Comparison of ENCODE assay signal across 19 cellular contexts in genomic region chr4:100379583-100380105, GRCh38.
DNase-seq lines count a peak whose midpoint lies in the region; ATAC-seq, FAIRE-seq and TF ChIP-seq lines count a peak whose summit lies in the region.
"Had no signal": no experiment of that assay in that cellular context is flagged by ENCODE, and none has a peak within 500 bp of the region (broad histone marks: within the 10 kb centered on the region; RNA-seq: fewer than 3 reads in every experiment).

No MANE protein-coding gene starts in this region.

- peak overlapping the region; percentile 82 for H3K27ac Mint-ChIP-seq in GM23338
- no peak overlapping the region for H3K27ac Mint-ChIP-seq in stimulated activated naive B cell treated with anti-CD40 and anti-IgM and Interleukin-4, amounts not matched to agents 10 μg/mL and 1 μg/mL and 100 μg/mL, for 72 hours
- H3K27ac Mint-ChIP-seq: CD4-positive, alpha-beta T cell had no signal

- H2AFZ ChIP-seq in GM23338 = peak overlapping the region; percentile 78; the same call in 1 of the 2 replicates

- H3K9me2 ChIP-seq in GM23338 (ENCODE audit: insufficient read depth) = peaks cover 8% of the 10 kb centered on the region; the same call in 1 of the 2 replicates

- H3K9me3 Mint-ChIP-seq in GM23338 = peaks cover 4% of the 10 kb centered on the region; the same call in 1 of the 3 replicates
- peaks cover 4% of the 10 kb centered on the region in 2 donors for H3K9me3 Mint-ChIP-seq in stimulated activated naive B cell treated with anti-CD40 and anti-IgM and Interleukin-4, amounts not matched to agents 10 μg/mL and 1 μg/mL and 100 μg/mL, for 72 hours

- no peak overlapping the region for H3K9ac ChIP-seq in kidney (ENCODE audit: low read length in 2 of 2)

- intact Hi-C loops in kidney (cut with DNase I) = no loop called here

- H3K4me1 Mint-ChIP-seq in GM23338 = peaks cover 3% of the 10 kb centered on the region; the same call in 2 of the 3 replicates
- H3K4me1 Mint-ChIP-seq in stimulated activated naive B cell treated with anti-CD40 and anti-IgM and Interleukin-4, amounts not matched to agents 10 μg/mL and 1 μg/mL and 100 μg/mL, for 72 hours = peaks cover 0 to 2% of the 10 kb centered on the region in 2 donors

- DNase-seq in GM23338 (ENCODE audit: low spot score) (no peak), SW480 (ENCODE audit: low spot score) (peak; percentile 36), epithelial cell of esophagus (ENCODE audit: low read depth) (peak; percentile 69), kidney (peak; percentile 33), NCI-H524 treated with DMSO at 0.1 percent for 48 hours (lab: John Stamatoyannopoulos, UW) (no peak), COR-L47 (lab: John Stamatoyannopoulos, UW) (no peak)
- DNase-seq in stimulated activated naive B cell treated with anti-CD40 and anti-IgM and Interleukin-4, amounts not matched to agents 10 μg/mL and 1 μg/mL and 100 μg/mL, for 72 hours = no peak
- DNase-seq in stimulated activated CD4-positive, alpha-beta T cell treated with anti-CD3 and anti-CD28 coated beads, Interleukin-4, amount 100 ng/mL, for 4 hours = no peak
- DNase-seq: CD4-positive, alpha-beta T cell; DMS79; H7; KG1; NCI-H1417; NCI-H187; NCI-H2227 treated with DMSO at 0.1 percent for 48 hours; NCI-H524; RPMI8226; SJCRH30 had no signal

- no peaks in the 10 kb centered on the region for H3K9me3 ChIP-seq in kidney (ENCODE audit: control insufficient read depth in 1 of 2, low read length in 2 of 2)
- H3K9me3 ChIP-seq: A549, SJCRH30 had no signal

- H3K36me3 ChIP-seq in GM23338 (ENCODE audit: insufficient read depth) (no peaks in the 10 kb centered on the region), kidney (ENCODE audit: control insufficient read depth in 1 of 2, insufficient read depth in 2 of 2, low read length in 2 of 2) (no peaks in the 10 kb centered on the region)
- H3K36me3 ChIP-seq: SJCRH30 had no signal

- no peak overlapping the region for H3K4me2 ChIP-seq in GM23338
- H3K4me2 ChIP-seq: A549 had no signal

- H3K4me3 Mint-ChIP-seq in GM23338 = no peak overlapping the region
- H3K4me3 Mint-ChIP-seq in stimulated activated naive B cell treated with anti-CD40 and anti-IgM and Interleukin-4, amounts not matched to agents 10 μg/mL and 1 μg/mL and 100 μg/mL, for 72 hours = no peak overlapping the region
- H3K4me3 Mint-ChIP-seq: CD4-positive, alpha-beta T cell had no signal

- no peak overlapping the region for H3K27ac ChIP-seq in GM23338 (ENCODE audit: low read depth)
- no peak overlapping the region for H3K27ac ChIP-seq in kidney (ENCODE audit: low read depth in 2 of 2, low read length in 2 of 2)
- H3K27ac ChIP-seq: A549, SJCRH30 had no signal

- H4K20me1 ChIP-seq in GM23338 (replicated peaks; ENCODE audit: insufficient read depth) = no peaks in the 10 kb centered on the region

- H3K36me3 Mint-ChIP-seq in GM23338 (ENCODE audit: low read depth) = no peaks in the 10 kb centered on the region
- no peaks in the 10 kb centered on the region for H3K36me3 Mint-ChIP-seq in stimulated activated naive B cell treated with anti-CD40 and anti-IgM and Interleukin-4, amounts not matched to agents 10 μg/mL and 1 μg/mL and 100 μg/mL, for 72 hours

- H3K4me1 ChIP-seq in GM23338 (ENCODE audit: insufficient read depth) (no peaks in the 10 kb centered on the region), kidney (ENCODE audit: control insufficient read depth in 1 of 2, insufficient read depth in 1 of 2, low read depth in 1 of 2, low read length in 2 of 2) (no peaks in the 10 kb centered on the region)
- H3K4me1 ChIP-seq: A549, SJCRH30 had no signal

- TF ChIP-seq CTCF in GM23338 (conservative IDR thresholded peaks at IDR 0.05; ENCODE audit: low read depth in 2 of 2) (no peak), epithelial cell of esophagus (IDR thresholded peaks at IDR 0.05; ENCODE audit: insufficient read depth, low read depth, low read length, missing control alignments) (no peak), kidney (IDR thresholded peaks at IDR 0.05; ENCODE audit: borderline replicate concordance, extremely low read depth, insufficient read depth) (no peak)

- H3K27me3 Mint-ChIP-seq in GM23338 (ENCODE audit: insufficient read depth, low read depth, poor library complexity) = peaks cover 2% of the 10 kb centered on the region
- peaks cover 17% of the 10 kb centered on the region in 2 donors for H3K27me3 Mint-ChIP-seq in stimulated activated naive B cell treated with anti-CD40 and anti-IgM and Interleukin-4, amounts not matched to agents 10 μg/mL and 1 μg/mL and 100 μg/mL, for 72 hours

- FAIRE-seq in kidney (lab: Jason Lieb, UNC) = no peak
- FAIRE-seq: A549 had no signal

- no peak for ATAC-seq in GM23338
- ATAC-seq in stimulated activated naive B cell treated with anti-CD40 and anti-IgM and Interleukin-4, amounts not matched to agents 10 μg/mL and 1 μg/mL and 100 μg/mL, for 72 hours (replicated peaks) = no peak
- ATAC-seq: A549 had no signal

- H3K27me3 ChIP-seq in GM23338 (ENCODE audit: insufficient read depth) = no peaks in the 10 kb centered on the region
- H3K27me3 ChIP-seq: SJCRH30 had no signal

- H3K4me3 ChIP-seq in GM23338 = no peak overlapping the region
- H3K4me3 ChIP-seq in epithelial cell of esophagus (ENCODE audit: low read length) = no peak overlapping the region
- H3K4me3 ChIP-seq in kidney (ENCODE audit: low read length in 2 of 2) = no peak overlapping the region
- H3K4me3 ChIP-seq: A549, SJCRH30 had no signal

- no peaks in the 10 kb centered on the region for H3F3A ChIP-seq in GM23338 (replicated peaks; ENCODE audit: low read depth)

- no peaks in the 10 kb centered on the region for H3K79me2 ChIP-seq in GM23338 (replicated peaks; ENCODE audit: insufficient read depth)

TF ChIP-seq in GM23338, 12 proteins besides CTCF, POLR2A, EP300 and RAD21:
- TF ChIP-seq REST (IDR thresholded peaks at IDR 0.05; ENCODE audit: unreplicated experiment) (no peak), ZNF114 (CRISPR knock-in tag; IDR thresholded peaks at IDR 0.05) (no peak)

Comparison
In these comparisons a context has a peak if more than half of its experiments do, and no peak if none do; other contexts are left out.
1. DNase-seq: peak in SW480 (single experiment), epithelial cell of esophagus (single experiment) and kidney (single experiment); none in GM23338 (single experiment), NCI-H524 treated with DMSO at 0.1 percent for 48 hours (single experiment), COR-L47 (single experiment), stimulated activated naive B cell treated with anti-CD40 and anti-IgM and Interleukin-4, amounts not matched to agents 10 μg/mL and 1 μg/mL and 100 μg/mL, for 72 hours (single experiment) and stimulated activated CD4-positive, alpha-beta T cell treated with anti-CD3 and anti-CD28 coated beads, Interleukin-4, amount 100 ng/mL, for 4 hours (0 of 2).